15 cellular contexts compared by ENCODE assay signal in genomic region chr11:8271106-8271886, GRCh38. TPM values are rescaled to one million over a fixed set of nuclear protein-coding genes. Genes with fewer than 3 reads are reported as not detected.
DNase-seq lines count a peak whose midpoint lies in the region; ATAC-seq and TF ChIP-seq lines count a peak whose summit lies in the region.
"Had no signal": no experiment of that assay in that cellular context is flagged by ENCODE, and none has a peak within 500 bp of the region (broad histone marks: within the 10 kb centered on the region; RNA-seq: fewer than 3 reads in every experiment).

No MANE protein-coding gene starts in this region.

- no peak overlapping the region for H3K27ac ChIP-seq in osteoblast (ENCODE audit: low read depth, low read length)
- H3K27ac ChIP-seq: C4-2B had no signal

- peaks cover 0 to 9% (median 0%) of the 10 kb centered on the region in 7 donors for H3K9me3 Mint-ChIP-seq in CD14-positive monocyte
- peaks cover 8 to 31% (median 15%) of the 10 kb centered on the region in 5 experiments for H3K9me3 Mint-ChIP-seq in brain
- peaks cover 0 to 4% (median 4%) of the 10 kb centered on the region in 3 donors for H3K9me3 Mint-ChIP-seq in T-cell

- H3K9me3 ChIP-seq in osteoblast (ENCODE audit: low read depth, low read length) = no peaks in the 10 kb centered on the region

- CTCF ChIA-PET in T-cell (lab: Charles Lee) = no interaction called here

- no peaks in the 10 kb centered on the region for H3K36me3 ChIP-seq in osteoblast (ENCODE audit: insufficient read depth, low read length)

- no peak overlapping the region for H3K4me2 ChIP-seq in osteoblast (ENCODE audit: insufficient read depth, low read length)

- H4K20me1 ChIP-seq in osteoblast (ENCODE audit: insufficient read depth, low read length) = no peaks in the 10 kb centered on the region

- TF ChIP-seq CTCF in CD14-positive monocyte (IDR thresholded peaks at IDR 0.05) (no peak), brain (conservative IDR thresholded peaks at IDR 0.05) (no peak), osteoblast (IDR thresholded peaks at IDR 0.05; ENCODE audit: extremely low read depth, low read depth, low read length) (no peak)

- H3K79me2 ChIP-seq in osteoblast (ENCODE audit: insufficient read depth, low read length) = no peaks in the 10 kb centered on the region

- peak overlapping the region in 1 of 2 donors; percentile 56 for H3K4me3 Mint-ChIP-seq in CD14-positive monocyte
- H3K4me3 Mint-ChIP-seq in brain = no peak overlapping the region
- H3K4me3 Mint-ChIP-seq in T-cell = no peak overlapping the region

- H3K27ac Mint-ChIP-seq in CD14-positive monocyte (no peak overlapping the region), brain (peak overlapping the region in 3 of 5 experiments; percentile 27 to 81 (median 71)), T-cell (no peak overlapping the region)

- H3K4me1 Mint-ChIP-seq in CD14-positive monocyte (peaks cover 6% of the 10 kb centered on the region), brain (peaks cover 44% of the 10 kb centered on the region), T-cell (peaks cover 0 to 5% (median 2%) of the 10 kb centered on the region in 3 donors)

- peaks cover 56% of the 10 kb centered on the region for H3K27me3 ChIP-seq in osteoblast (ENCODE audit: insufficient read depth, low read length)

- H3K27me3 Mint-ChIP-seq in CD14-positive monocyte (ENCODE audit: low read depth in 3 of 3) (peaks cover 53 to 68% (median 58%) of the 10 kb centered on the region in 3 donors), brain (peaks cover 74% of the 10 kb centered on the region), T-cell (peaks cover 44 to 49% of the 10 kb centered on the region in 2 donors)

- DNase-seq in CD14-positive monocyte (ENCODE audit: low spot score) (peak; percentile 8), D341Med (ENCODE audit: low spot score) (peak; percentile 73), osteoblast (ENCODE audit: insufficient read length, low spot score, missing footprints) (peak; percentile 19), T-cell (no peak), SK-N-DZ (ENCODE audit: low spot score) (no peak)
- DNase-seq: ACHN, NCI-H1105, NCI-H774, PC-3, RPMI8226, SIG-M5 had no signal

- no peaks in the 10 kb centered on the region for H3K4me1 ChIP-seq in osteoblast (ENCODE audit: insufficient read depth, low read length)

- intact Hi-C loops in CD14-positive monocyte (cut with micrococcal nuclease) = no loop called here

- ATAC-seq in GM21381 (IDR thresholded peaks at IDR 0.05; ENCODE audit: unreplicated experiment) = no peak
- no peak for ATAC-seq in T-cell (replicated peaks in 1 of 4)
- ATAC-seq: K562, PC-3 had no signal

- H3K36me3 Mint-ChIP-seq in CD14-positive monocyte = no peaks in the 10 kb centered on the region
- no peaks in the 10 kb centered on the region for H3K36me3 Mint-ChIP-seq in brain
- H3K36me3 Mint-ChIP-seq in T-cell = no peaks in the 10 kb centered on the region

- H3K4me3 ChIP-seq in osteoblast (ENCODE audit: insufficient read depth, low read length) = no peak overlapping the region
- H3K4me3 ChIP-seq: K562 had no signal

- H2AFZ ChIP-seq in osteoblast (ENCODE audit: low read length) = no peak overlapping the region

- POLR2A ChIA-PET in T-cell (lab: Charles Lee) = no interaction called here

RNA-seq across cellular contexts. Expression of gene LMO1, which starts 7.6 kb away (rescaled TPM):
- polyA plus RNA-seq in CD14-positive monocyte = not detected
- 0.93 TPM for polyA plus RNA-seq in brain (ENCODE audit: insufficient read depth, low read depth, low replicate concordance)
- not detected in 2 replicates for total RNA-seq in osteoblast
- total RNA-seq in T-cell = not detected
- 1.7 and 4.4 TPM in 2 replicates for polyA plus RNA-seq in SK-N-DZ (2014; cell fraction: cytosol; rRNA removed)
- polyA plus RNA-seq in SK-N-DZ (2014; cell fraction: nucleus; rRNA removed) = 3.3 and 4.2 TPM in 2 replicates
- total RNA-seq: K562 had no signal
- polyA plus RNA-seq: K562 had no signal

Comparison
In these comparisons a context has a peak if more than half of its experiments do, and no peak if none do; other contexts are left out.
1. DNase-seq: peak in CD14-positive monocyte (single experiment), D341Med (single experiment) and osteoblast (single experiment); none in T-cell (0 of 34) and SK-N-DZ (single experiment).
2. H3K27ac Mint-ChIP-seq: peak in brain (3 of 5); none in CD14-positive monocyte (0 of 7) and T-cell (0 of 2).